In genomic region chr14:33700052-33700451, GRCh38 we compare ENCODE assay signal across 15 cellular contexts.
DNase-seq lines count a peak whose midpoint lies in the region; ATAC-seq, FAIRE-seq and TF ChIP-seq lines count a peak whose summit lies in the region.
"Had no signal": no experiment of that assay in that cellular context is flagged by ENCODE, and none has a peak within 500 bp of the region (broad histone marks: within the 10 kb centered on the region; RNA-seq: fewer than 3 reads in every experiment).

No MANE protein-coding gene starts in this region.

- TF ChIP-seq EP300 in K562 (IDR thresholded peaks at IDR 0.05; ENCODE audit: low read length) (no peak), H1 (IDR thresholded peaks at IDR 0.05; ENCODE audit: borderline replicate concordance in 1 of 2, low read depth in 2 of 2, low read length in 2 of 2) (no peak)

- intact Hi-C loops in K562 (cut with micrococcal nuclease) (no loop called here), gastrocnemius medialis (cut with DNase I; ENCODE audit: low total_unique reads) (no loop called here)

- ATAC-seq in GM23338 (no peak), K562 (no peak), gastrocnemius medialis (no peak)
- ATAC-seq: GM12878 had no signal

- POLR2A ChIA-PET in K562 (lab: Yijun Ruan, JAX) = interaction anchor here (0.8 kb wide), 1 partner anchor 622 kb away, joined by 3 read pairs; no protein-coding TSS in a partner anchor
- POLR2A ChIA-PET in H1 (lab: Charles Lee; ENCODE audit: partially characterized antibody) = no interaction called here

- H2BK120ac ChIP-seq in H1 (replicated peaks; ENCODE audit: low read depth, low read length) = no peak overlapping the region

- no peak overlapping the region for H3K27ac ChIP-seq in GM23338 (ENCODE audit: low read depth)
- H3K27ac ChIP-seq in K562 (ENCODE audit: extremely low read depth, low read depth, low read length) = no peak overlapping the region
- H3K27ac ChIP-seq in H1 (ENCODE audit: low read depth, low read length) = no peak overlapping the region
- H3K27ac ChIP-seq in temporal lobe (ENCODE audit: low read depth, low read length) = peak overlapping the region; percentile 40
- H3K27ac ChIP-seq in gastrocnemius medialis = no peak overlapping the region
- H3K27ac ChIP-seq: C4-2B, GM23248 had no signal

- TF ChIP-seq POLR2A in K562 (conservative IDR thresholded peaks at IDR 0.05) (no peak), H1 (IDR thresholded peaks at IDR 0.05; ENCODE audit: control extremely low read depth in 1 of 2, low read depth in 2 of 2, low read length in 2 of 2) (no peak), gastrocnemius medialis (IDR thresholded peaks at IDR 0.05) (no peak)

- H3K14ac ChIP-seq in H1 (ENCODE audit: insufficient read length) = no peak overlapping the region

- H3K36me3 Mint-ChIP-seq in GM23338 (ENCODE audit: low read depth) = no peaks in the 10 kb centered on the region
- no peaks in the 10 kb centered on the region for H3K36me3 Mint-ChIP-seq in T-helper 2 cell treated with Interferon-gamma antibody and Interleukin-4, amounts not matched to agents 5 μg/mL and 100 μg/mL, for 36 hours (ENCODE audit: low read depth)
- H3K36me3 Mint-ChIP-seq: CD4-positive, alpha-beta memory T cell had no signal

- H3K18ac ChIP-seq in H1 (ENCODE audit: extremely low read depth, low read length) = no peak overlapping the region

- TF ChIP-seq CTCF in GM23338 (conservative IDR thresholded peaks at IDR 0.05; ENCODE audit: low read depth in 2 of 2) (no peak), K562 (IDR thresholded peaks at IDR 0.05 in 2 of 3, conservative IDR thresholded peaks at IDR 0.05 in 1 of 3; ENCODE audit: insufficient read depth in 2 of 3, low read depth in 1 of 3, low read length in 3 of 3) (no peak), H1 (IDR thresholded peaks at IDR 0.05; ENCODE audit: control extremely low read depth in 1 of 3, insufficient read depth in 1 of 3, low read depth in 1 of 3, low read length in 3 of 3) (no peak), gastrocnemius medialis (IDR thresholded peaks at IDR 0.05 in 4 of 5, conservative IDR thresholded peaks at IDR 0.05 in 1 of 5) (no peak)

- H3K9ac ChIP-seq in K562 (ENCODE audit: insufficient read depth in 1 of 2, low read depth in 2 of 2, low read length in 2 of 2) (no peak overlapping the region), H1 (replicated peaks in 1 of 4; ENCODE audit: extremely low read depth in 1 of 4, low read depth in 3 of 4, low read length in 3 of 4) (no peak overlapping the region; a peak in 1 of 7 replicates)
- H3K9ac ChIP-seq: GM23248 had no signal

- H3F3A ChIP-seq in GM23338 (replicated peaks; ENCODE audit: low read depth) = no peaks in the 10 kb centered on the region

- no peaks in the 10 kb centered on the region for H3K27me3 Mint-ChIP-seq in GM23338 (ENCODE audit: insufficient read depth, low read depth, poor library complexity)
- H3K27me3 Mint-ChIP-seq in T-helper 2 cell treated with Interferon-gamma antibody and Interleukin-4, amounts not matched to agents 5 μg/mL and 100 μg/mL, for 36 hours (ENCODE audit: low read depth) = no peaks in the 10 kb centered on the region

- 0% methylated on average over 6 of the region's 6 CpGs for whole genome bisulfite sequencing in K562 (ENCODE audit: insufficient coverage, low coverage, missing lambda C conversion rate)
- WGBS in H1 (ENCODE audit: extremely low coverage in 1 of 2, insufficient coverage in 1 of 2, insufficient read length in 1 of 2, insufficient replicate concordance in 2 of 2, low coverage in 1 of 2, low lambda C conversion rate in 2 of 2, missing lambda C conversion rate in 1 of 2), 2 experiments = 84% methylated on average over 6 of the region's 6 CpGs; no CpG with 5 or more reads in 1 of the 2 experiments

- H3K4me1 ChIP-seq in GM23338 (ENCODE audit: insufficient read depth) = peaks cover 2% of the 10 kb centered on the region; the same call in 1 of the 2 replicates
- H3K4me1 ChIP-seq in K562 (replicated peaks in 1 of 2; ENCODE audit: control insufficient read depth in 2 of 2, insufficient read depth in 2 of 2, low read length in 2 of 2) = no peaks in the 10 kb centered on the region
- H3K4me1 ChIP-seq in H1 (replicated peaks in 1 of 4; ENCODE audit: control insufficient read depth in 3 of 4, insufficient read depth in 4 of 4, low read length in 3 of 4) = 0 out of 7 replicates have a peak, but pooled peaks cover 0 to 3% (median 2%) of the 10 kb centered on the region in 4 experiments
- no peaks in the 10 kb centered on the region for H3K4me1 ChIP-seq in gastrocnemius medialis

- no peak overlapping the region for H3K4me3 ChIP-seq in GM23338
- no peak overlapping the region for H3K4me3 ChIP-seq in K562
- no peak overlapping the region for H3K4me3 ChIP-seq in H1 (ENCODE audit: extremely low read depth in 1 of 4, insufficient read depth in 2 of 4, low read depth in 3 of 4, low read length in 4 of 4)
- H3K4me3 ChIP-seq in gastrocnemius medialis = no peak overlapping the region
- H3K4me3 ChIP-seq: GM12878, GM23248 had no signal

- no peak for DNase-seq in GM23338 (ENCODE audit: low spot score)
- no peak for DNase-seq in K562 (ENCODE audit: extremely low read depth in 1 of 4, low spot score in 3 of 4)
- no peak for DNase-seq in H1 (ENCODE audit: low read depth in 1 of 2, low spot score in 2 of 2)
- DNase-seq in KG1 (lab: John Stamatoyannopoulos, UW) = no peak
- no peak for DNase-seq in T-helper 2 cell treated with Interferon-gamma antibody and Interleukin-4, amounts not matched to agents 5 μg/mL and 100 μg/mL, for 36 hours (ENCODE audit: low spot score)
- DNase-seq in gastrocnemius medialis = no peak
- DNase-seq: BE2C; CD4-positive, alpha-beta memory T cell; DMS79; GM23248; H9 had no signal

- no peaks in the 10 kb centered on the region; the same call in 1 of the 2 replicates for H3K9me2 ChIP-seq in GM23338 (ENCODE audit: insufficient read depth)

- H4K20me1 ChIP-seq in GM23338 (replicated peaks; ENCODE audit: insufficient read depth) (no peaks in the 10 kb centered on the region), K562 (replicated peaks; ENCODE audit: control insufficient read depth, insufficient read depth, low read length) (no peaks in the 10 kb centered on the region), H1 (replicated peaks in 1 of 2; ENCODE audit: control insufficient read depth in 1 of 2, insufficient read depth in 2 of 2, low read length in 2 of 2) (no peaks in the 10 kb centered on the region)

- in situ Hi-C loops in K562 (cut with MboI) = no loop called here
- in situ Hi-C loops in gastrocnemius medialis (cut with MboI; ENCODE audit: low sequenced_read_pairs in 4 of 4) = no loop called here

- H3K27me3 ChIP-seq in GM23338 (ENCODE audit: insufficient read depth) (no peaks in the 10 kb centered on the region), K562 (ENCODE audit: control insufficient read depth in 2 of 2, insufficient read depth in 2 of 2, low read length in 2 of 2) (no peaks in the 10 kb centered on the region; a peak in 1 of 5 replicates), H1 (replicated peaks in 1 of 4; ENCODE audit: control insufficient read depth in 3 of 4, extremely low read depth in 1 of 4, insufficient read depth in 3 of 4, low read length in 3 of 4) (no peaks in the 10 kb centered on the region), gastrocnemius medialis (no peaks in the 10 kb centered on the region)
- H3K27me3 ChIP-seq: BE2C had no signal

- H4K8ac ChIP-seq in H1 (ENCODE audit: extremely low read depth, insufficient read depth, low read length) = no peak overlapping the region

- no peaks in the 10 kb centered on the region for H3K23me2 ChIP-seq in H1 (ENCODE audit: low read depth, low read length)

- H3K79me1 ChIP-seq in H1 (ENCODE audit: low read depth, low read length) = no peaks in the 10 kb centered on the region

- no peak overlapping the region for H3K56ac ChIP-seq in H1 (replicated peaks; ENCODE audit: insufficient read length, low read depth, low read length)

- H2AFZ ChIP-seq in GM23338 = no peak overlapping the region
- no peak overlapping the region for H2AFZ ChIP-seq in K562 (ENCODE audit: low read depth, low read length)
- 0 out of 2 replicates have a peak overlapping the region, but pooled peaks have one; percentile 9 for H2AFZ ChIP-seq in H1 (ENCODE audit: low read length)
- H2AFZ ChIP-seq: GM23248 had no signal

- BruUV-seq in K562 (replicated peaks; lab: Mats Ljungman, UMichigan) = no TSS peak

- H4K91ac ChIP-seq in H1 (replicated peaks; ENCODE audit: insufficient read length, low read length) = no peak overlapping the region

- H3K9me3 Mint-ChIP-seq in GM23338 = no peaks in the 10 kb centered on the region
- H3K9me3 Mint-ChIP-seq in T-helper 2 cell treated with Interferon-gamma antibody and Interleukin-4, amounts not matched to agents 5 μg/mL and 100 μg/mL, for 36 hours = no peaks in the 10 kb centered on the region
- H3K9me3 Mint-ChIP-seq: H9 had no signal

- H3K4me2 ChIP-seq in GM23338 = no peak overlapping the region
- no peak overlapping the region for H3K4me2 ChIP-seq in K562 (ENCODE audit: insufficient read depth, low read length)
- H3K4me2 ChIP-seq in H1 (ENCODE audit: insufficient read depth in 1 of 2, low read depth in 2 of 2, low read length in 2 of 2) = no peak overlapping the region

- H3K4ac ChIP-seq in H1 (replicated peaks; ENCODE audit: insufficient read length, low read depth, low read length) = no peak overlapping the region

- peaks cover 6% of the 10 kb centered on the region for H3K4me1 Mint-ChIP-seq in GM23338
- no peaks in the 10 kb centered on the region for H3K4me1 Mint-ChIP-seq in T-helper 2 cell treated with Interferon-gamma antibody and Interleukin-4, amounts not matched to agents 5 μg/mL and 100 μg/mL, for 36 hours (ENCODE audit: low read depth)
- H3K4me1 Mint-ChIP-seq: CD4-positive, alpha-beta memory T cell had no signal

- H2BK5ac ChIP-seq in H1 (ENCODE audit: low read depth, low read length) = no peak overlapping the region

- no peak overlapping the region for H2AK5ac ChIP-seq in H1 (ENCODE audit: low read depth, low read length)

- no peak overlapping the region for H2BK12ac ChIP-seq in H1 (ENCODE audit: low read depth, low read length)

- CTCF ChIA-PET in K562 (lab: Yijun Ruan, JAX; ENCODE audit: low intra/inter-chr PET ratio) (no interaction called here), H1 (lab: Charles Lee; ENCODE audit: partially characterized antibody) (interaction anchor here (1.0 to 1.5 kb wide), 3 partner anchors 24 to 93 kb away, joined by 3 read pairs; no protein-coding TSS in a partner anchor)

- no peak overlapping the region for H3K4me3 Mint-ChIP-seq in GM23338
- H3K4me3 Mint-ChIP-seq in T-helper 2 cell treated with Interferon-gamma antibody and Interleukin-4, amounts not matched to agents 5 μg/mL and 100 μg/mL, for 36 hours = no peak overlapping the region
- H3K4me3 Mint-ChIP-seq: CD4-positive, alpha-beta memory T cell; H9 had no signal

- H3K36me3 ChIP-seq in GM23338 (ENCODE audit: insufficient read depth) (no peaks in the 10 kb centered on the region), K562 (ENCODE audit: control insufficient read depth, insufficient read depth, low read length) (no peaks in the 10 kb centered on the region), H1 (ENCODE audit: control insufficient read depth in 2 of 4, insufficient read depth in 4 of 4, low read length in 3 of 4) (no peaks in the 10 kb centered on the region), gastrocnemius medialis (no peaks in the 10 kb centered on the region)
- H3K36me3 ChIP-seq: BE2C had no signal

- H3K79me2 ChIP-seq in GM23338 (replicated peaks; ENCODE audit: insufficient read depth) = no peaks in the 10 kb centered on the region
- H3K79me2 ChIP-seq in K562 (ENCODE audit: control insufficient read depth, insufficient read depth, low read length) = no peaks in the 10 kb centered on the region
- no peaks in the 10 kb centered on the region for H3K79me2 ChIP-seq in H1 (ENCODE audit: control insufficient read depth in 1 of 2, insufficient read depth in 2 of 2, low read length in 2 of 2)

- TF ChIP-seq RAD21 in K562 (CRISPR knock-in tag; conservative IDR thresholded peaks at IDR 0.05 in 1 of 2, IDR thresholded peaks at IDR 0.05 in 1 of 2) = no peak
- no peak for TF ChIP-seq RAD21 in H1 (IDR thresholded peaks at IDR 0.05 in 1 of 2, conservative IDR thresholded peaks at IDR 0.05 in 1 of 2; ENCODE audit: low read depth in 2 of 2, low read length in 2 of 2)

- 0 out of 2 replicates have a peak overlapping the region, but pooled peaks have one; percentile 27 for H3K27ac Mint-ChIP-seq in GM23338
- H3K27ac Mint-ChIP-seq in T-helper 2 cell treated with Interferon-gamma antibody and Interleukin-4, amounts not matched to agents 5 μg/mL and 100 μg/mL, for 36 hours = no peak overlapping the region
- H3K27ac Mint-ChIP-seq: CD4-positive, alpha-beta memory T cell; H9 had no signal

- no peaks in the 10 kb centered on the region for H3K9me1 ChIP-seq in K562 (ENCODE audit: control insufficient read depth, insufficient read depth, low read length)

- FAIRE-seq in K562 (lab: Jason Lieb, UNC) = no peak
- FAIRE-seq in H1 (lab: Jason Lieb, UNC) = no peak
- FAIRE-seq: A204.1, GM12878 had no signal

- H4K5ac ChIP-seq in H1 (ENCODE audit: insufficient read length, low read depth, low read length) = no peak overlapping the region

- H3K9me3 ChIP-seq in K562 (replicated peaks; ENCODE audit: control insufficient read depth, insufficient read depth, low read depth, low read length) (no peaks in the 10 kb centered on the region), H1 (ENCODE audit: insufficient read depth in 2 of 2, low read depth in 1 of 2, low read length in 1 of 2) (no peaks in the 10 kb centered on the region), gastrocnemius medialis (no peaks in the 10 kb centered on the region)
- H3K9me3 ChIP-seq: BE2C had no signal

- H2BK20ac ChIP-seq in H1 (ENCODE audit: low read length) = no peak overlapping the region

- H2BK15ac ChIP-seq in H1 (ENCODE audit: low read length) = no peak overlapping the region

- no peak overlapping the region for H3K23ac ChIP-seq in H1 (ENCODE audit: insufficient read length)
